Comparison of ENCODE assay signal across 8 cellular contexts in genomic region chr19:48683349-48683748, GRCh38. TPM values are rescaled to one million over a fixed set of nuclear protein-coding genes. Genes with fewer than 3 reads are reported as not detected.
DNase-seq lines count a peak whose midpoint lies in the region; ATAC-seq and TF ChIP-seq lines count a peak whose summit lies in the region.

No MANE protein-coding gene starts in this region.

- H3K4me1 ChIP-seq in testis = peaks cover 12% of the 10 kb centered on the region

- peak; percentile 43 for DNase-seq in activated naive CD4-positive, alpha-beta T cell treated with anti-CD3 and anti-CD28 coated beads for 36 hours
- no peak for DNase-seq in activated naive CD4-positive, alpha-beta T cell treated with Interleukin-2 at 50 U/mL for 16 hours
- peak; percentile 55 for DNase-seq in astrocyte of the hippocampus (ENCODE audit: low read depth, low spot score)
- DNase-seq in left kidney (ENCODE audit: low read depth, low spot score) = peak; percentile 84
- DNase-seq in testis = peak; percentile 84
- no peak for DNase-seq in NOMO-1 treated with dmso at 0.1 percent for 144 hours (lab: John Stamatoyannopoulos, UW; ENCODE audit: unreplicated experiment)
- DNase-seq in mesothelial cell of epicardium (ENCODE audit: low spot score in 2 of 2, unreplicated experiment in 2 of 2) = no peak

- no peaks in the 10 kb centered on the region for H3K36me3 Mint-ChIP-seq in activated naive CD4-positive, alpha-beta T cell treated with anti-CD3 and anti-CD28 coated beads for 36 hours (ENCODE audit: low read depth)
- H3K36me3 Mint-ChIP-seq in mesothelial cell of epicardium = no peaks in the 10 kb centered on the region

- intact Hi-C loops in activated naive CD4-positive, alpha-beta T cell treated with anti-CD3 and anti-CD28 coated beads for 36 hours (cut with micrococcal nuclease) = no loop called here
- intact Hi-C loops in testis (cut with DNase I; ENCODE audit: low total_unique reads) = no loop called here

- no peaks in the 10 kb centered on the region for H3K4me1 Mint-ChIP-seq in activated naive CD4-positive, alpha-beta T cell treated with anti-CD3 and anti-CD28 coated beads for 36 hours (ENCODE audit: low read depth)
- peaks cover 5% of the 10 kb centered on the region for H3K4me1 Mint-ChIP-seq in mesothelial cell of epicardium

- WGBS in testis, 2 donors = 25 to 50% methylated on average over 11 of the region's 11 CpGs

- peak overlapping the region; percentile 4 for H3K4me3 Mint-ChIP-seq in activated naive CD4-positive, alpha-beta T cell treated with anti-CD3 and anti-CD28 coated beads for 36 hours
- H3K4me3 Mint-ChIP-seq in mesothelial cell of epicardium = no peak overlapping the region

- CTCF ChIA-PET in activated naive CD4-positive, alpha-beta T cell treated with anti-CD3 and anti-CD28 coated beads for 36 hours (lab: Charles Lee) = interaction anchor here (0.7 kb wide), 1 partner anchor 1469 kb away, joined by 4 read pairs; no protein-coding TSS in a partner anchor

- TF ChIP-seq POLR2A in testis (IDR thresholded peaks at IDR 0.05) = no peak

- no peaks in the 10 kb centered on the region for H3K27me3 Mint-ChIP-seq in activated naive CD4-positive, alpha-beta T cell treated with anti-CD3 and anti-CD28 coated beads for 36 hours (ENCODE audit: low read depth)
- peaks cover 3% of the 10 kb centered on the region for H3K27me3 Mint-ChIP-seq in mesothelial cell of epicardium (ENCODE audit: low read depth)

- no peak overlapping the region for H3K27ac Mint-ChIP-seq in activated naive CD4-positive, alpha-beta T cell treated with anti-CD3 and anti-CD28 coated beads for 36 hours
- H3K27ac Mint-ChIP-seq in mesothelial cell of epicardium = no peak overlapping the region

- no peaks in the 10 kb centered on the region for H3K9me3 ChIP-seq in testis

- ATAC-seq in HG02763 (IDR thresholded peaks at IDR 0.05; ENCODE audit: unreplicated experiment) = no peak

- H3K4me3 ChIP-seq in testis = peak overlapping the region; percentile 10 to 48

- no peaks in the 10 kb centered on the region for H3K9me3 Mint-ChIP-seq in activated naive CD4-positive, alpha-beta T cell treated with anti-CD3 and anti-CD28 coated beads for 36 hours
- no peaks in the 10 kb centered on the region for H3K9me3 Mint-ChIP-seq in mesothelial cell of epicardium

- no peaks in the 10 kb centered on the region for H3K36me3 ChIP-seq in testis (ENCODE audit: low read depth, missing control alignments)

- no peak for TF ChIP-seq CTCF in testis (IDR thresholded peaks at IDR 0.05)
- TF ChIP-seq CTCF in mesothelial cell of epicardium (IDR thresholded peaks at IDR 0.05; ENCODE audit: unreplicated experiment) = no peak

- H3K27ac ChIP-seq in testis = no peak overlapping the region

- H3K27me3 ChIP-seq in testis = no peaks in the 10 kb centered on the region

RNA-seq across cellular contexts. Expression of gene NTN5, which starts 10.5 kb away (rescaled TPM):
- under 1 TPM in 1 of 2 experiments, not detected in 1; 0.17 TPM for total RNA-seq in activated naive CD4-positive, alpha-beta T cell treated with anti-CD3 and anti-CD28 coated beads for 36 hours
- 1 to 10 TPM; 1.6 to 4.3 TPM for total RNA-seq in testis
- polyA plus RNA-seq in testis (ENCODE audit: insufficient read depth, low read depth, low replicate concordance) = 0.87 TPM
- total RNA-seq in mesothelial cell of epicardium = 6.8 to 7.3 TPM (median 7.1 TPM) in 3 replicates

RNA-seq across cellular contexts. Expression of gene FUT2, which starts 12.4 kb away (rescaled TPM):
- total RNA-seq in activated naive CD4-positive, alpha-beta T cell treated with anti-CD3 and anti-CD28 coated beads for 36 hours = not detected
- under 1 TPM; 0.12 to 0.47 TPM for total RNA-seq in testis
- 0.20 TPM for polyA plus RNA-seq in testis (ENCODE audit: insufficient read depth, low read depth, low replicate concordance)
- total RNA-seq in mesothelial cell of epicardium = 0.20 TPM in 1 of 3 replicates, not detected in the others

RNA-seq across cellular contexts. Expression of gene MAMSTR, which starts 36.2 kb away (rescaled TPM):
- under 1 TPM; 0.44 to 0.57 TPM for total RNA-seq in activated naive CD4-positive, alpha-beta T cell treated with anti-CD3 and anti-CD28 coated beads for 36 hours
- total RNA-seq in testis (10 to 100 TPM; 21.8 TPM), mesothelial cell of epicardium (5.8 to 6.5 TPM (median 6.0 TPM) in 3 replicates)
- 15.0 TPM for polyA plus RNA-seq in testis (ENCODE audit: insufficient read depth, low read depth, low replicate concordance)

RNA-seq across cellular contexts. Expression of gene CA11, which starts 37.4 kb away (rescaled TPM):
- total RNA-seq in activated naive CD4-positive, alpha-beta T cell treated with anti-CD3 and anti-CD28 coated beads for 36 hours = 10 to 100 TPM; 12.0 to 14.9 TPM
- total RNA-seq in testis (1 to 10 TPM; 6.3 to 6.8 TPM), mesothelial cell of epicardium (48.2 to 55.0 TPM (median 53.1 TPM) in 3 replicates)
- 20.0 TPM for polyA plus RNA-seq in testis (ENCODE audit: insufficient read depth, low read depth, low replicate concordance)

RNA-seq across cellular contexts. Expression of gene DBP, which starts 46.2 kb away (rescaled TPM):
- 1 to 10 TPM; 7.8 to 9.7 TPM for total RNA-seq in activated naive CD4-positive, alpha-beta T cell treated with anti-CD3 and anti-CD28 coated beads for 36 hours
- total RNA-seq in testis = 10 to 100 TPM; 48.9 to 51.0 TPM
- 30.4 TPM for polyA plus RNA-seq in testis (ENCODE audit: insufficient read depth, low read depth, low replicate concordance)
- 11.5 to 13.2 TPM (median 13.1 TPM) in 3 replicates for total RNA-seq in mesothelial cell of epicardium

Comparison
In these comparisons a context has a peak if more than half of its experiments do, and no peak if none do; other contexts are left out.
1. DNase-seq: peak in activated naive CD4-positive, alpha-beta T cell treated with anti-CD3 and anti-CD28 coated beads for 36 hours (single experiment), astrocyte of the hippocampus (single experiment), left kidney (single experiment) and testis (single experiment); none in activated naive CD4-positive, alpha-beta T cell treated with Interleukin-2 at 50 U/mL for 16 hours (single experiment), NOMO-1 treated with dmso at 0.1 percent for 144 hours (single experiment) and mesothelial cell of epicardium (0 of 2).